Comparison of ENCODE assay signal across 1 cellular context in genomic region chr1:229339086-229339485, GRCh38.
TF ChIP-seq lines count a peak whose summit lies in the region.

No MANE protein-coding gene starts in this region.

TF ChIP-seq in K562, 482 proteins besides CTCF, POLR2A, EP300 and RAD21:
- TF ChIP-seq ZBTB33 (CRISPR knock-in tag; IDR thresholded peaks at IDR 0.05) (no peak), ZNF316 (IDR thresholded peaks at IDR 0.05) (peak; percentile 67), CHAMP1 (IDR thresholded peaks at IDR 0.05) (no peak), RBM14 (IDR thresholded peaks at IDR 0.05; ENCODE audit: borderline replicate concordance, insufficient read depth, low read depth, low read length) (no peak), TRIM28 (IDR thresholded peaks at IDR 0.05) (0 out of 2 replicates have a peak, but pooled peaks have one; percentile 38), NCOA1 (IDR thresholded peaks at IDR 0.05; ENCODE audit: low read depth) (no peak), AFF4 (CRISPR knock-in tag; IDR thresholded peaks at IDR 0.05) (no peak), FOXA1 (IDR thresholded peaks at IDR 0.05; ENCODE audit: borderline replicate concordance) (no peak), TRIM24 (IDR thresholded peaks at IDR 0.05) (peak in 1 of 2 experiments; percentile 70; a peak in 2 of 4 replicates), E2F3 (CRISPR knock-in tag; IDR thresholded peaks at IDR 0.05) (no peak), STAT6 (CRISPR knock-in tag; IDR thresholded peaks at IDR 0.05) (no peak)
